ENCODE assay signal across 21 cellular contexts in genomic region chr6:102853249-102853955, GRCh38.
DNase-seq lines count a peak whose midpoint lies in the region; ATAC-seq, FAIRE-seq and TF ChIP-seq lines count a peak whose summit lies in the region.
"Had no signal": no experiment of that assay in that cellular context is flagged by ENCODE, and none has a peak within 500 bp of the region (broad histone marks: within the 10 kb centered on the region; RNA-seq: fewer than 3 reads in every experiment).

No MANE protein-coding gene starts in this region.

- H3K36me3 ChIP-seq in H7 (replicated peaks; ENCODE audit: control insufficient read depth, insufficient read depth, low read length), result no peaks in the 10 kb centered on the region
- no peaks in the 10 kb centered on the region for H3K36me3 ChIP-seq in RWPE2 (ENCODE audit: low read depth)
- H3K36me3 ChIP-seq: sigmoid colon, tibial artery had no signal

- H3K4me3 ChIP-seq in H7 (ENCODE audit: insufficient read depth, low read depth, low read length) (no peak overlapping the region), RWPE2 (ENCODE audit: severe bottlenecking) (no peak overlapping the region)
- H3K4me3 ChIP-seq: lung, sigmoid colon, tibial artery had no signal

- H3K27ac ChIP-seq in RWPE2 (ENCODE audit: poor library complexity, severe bottlenecking), result no peak overlapping the region
- H3K27ac ChIP-seq: sigmoid colon, tibial artery had no signal

- no peaks in the 10 kb centered on the region for H3K27me3 ChIP-seq in H7 (ENCODE audit: control insufficient read depth, insufficient read depth, low read length)
- no peaks in the 10 kb centered on the region for H3K27me3 ChIP-seq in RWPE2 (ENCODE audit: insufficient read depth, poor library complexity, severe bottlenecking)
- H3K27me3 ChIP-seq: sigmoid colon, tibial artery had no signal

- no peak for TF ChIP-seq CTCF in RWPE2 (IDR thresholded peaks at IDR 0.05; ENCODE audit: poor library complexity, severe bottlenecking)

- ATAC-seq in RWPE2 (ENCODE audit: low read depth) (0 out of 3 replicates have a peak, but pooled peaks have one; percentile 38), HG02973 (IDR thresholded peaks at IDR 0.05; ENCODE audit: unreplicated experiment) (no peak)

- H3K4me1 ChIP-seq in RWPE2 (ENCODE audit: insufficient read depth, poor library complexity, severe bottlenecking), result peaks cover 4% of the 10 kb centered on the region
- H3K4me1 ChIP-seq: sigmoid colon, tibial artery had no signal

- DNase-seq in D341Med (ENCODE audit: low spot score) (peak; percentile 49), H7 (peak; percentile 1), RWPE2 (ENCODE audit: low spot score) (no peak), left kidney (ENCODE audit: low read depth, low spot score) (peak; percentile 2), superior temporal gyrus (ENCODE audit: extremely low spot score) (no peak), frontal cortex (ENCODE audit: low spot score in 2 of 2) (no peak)
- DNase-seq: activated CD4-positive, alpha-beta T cell treated with anti-CD3 and anti-CD28 coated beads, Interleukin-2, amount 50 U/mL, for 48 hours; activated CD4-positive, CD25-positive, alpha-beta regulatory T cell; activated CD8-positive, alpha-beta memory T cell treated with anti-CD3 and anti-CD28 coated beads, Interleukin-2, amount 50 U/mL, for 48 hours; activated naive CD8-positive, alpha-beta T cell treated with anti-CD3 and anti-CD28 coated beads for 36 hours; CD4-positive, alpha-beta memory T cell; dermis blood vessel endothelial cell; DMS79 treated with DMSO at 0.1 percent for 48 hours; KG1; MM.1S; NCI-H1694 treated with DMSO at 0.1 percent for 48 hours; sigmoid colon; tibial artery had no signal

- no peak for FAIRE-seq in frontal cortex (lab: Jason Lieb, UNC)
- FAIRE-seq: endothelial cell of umbilical vein had no signal

- H3K9me3 ChIP-seq in RWPE2 (ENCODE audit: severe bottlenecking), result no peaks in the 10 kb centered on the region
- H3K9me3 ChIP-seq: sigmoid colon, tibial artery had no signal

Comparison
In these comparisons a context has a peak if more than half of its experiments do, and no peak if none do; other contexts are left out.
1. DNase-seq: peak in D341Med (single experiment), H7 (single experiment) and left kidney (single experiment); none in RWPE2 (single experiment), superior temporal gyrus (single experiment) and frontal cortex (0 of 2).